Comparison of ENCODE assay signal across 15 cellular contexts in genomic region chr11:95245038-95245437, GRCh38. TPM values are rescaled to one million over a fixed set of nuclear protein-coding genes. Genes with fewer than 3 reads are reported as not detected.
DNase-seq lines count a peak whose midpoint lies in the region; ATAC-seq and TF ChIP-seq lines count a peak whose summit lies in the region.
"Had no signal": no experiment of that assay in that cellular context is flagged by ENCODE, and none has a peak within 500 bp of the region (broad histone marks: within the 10 kb centered on the region; RNA-seq: fewer than 3 reads in every experiment).

No MANE protein-coding gene starts in this region.

- ATAC-seq in memory B cell (ENCODE audit: low read depth), result no peak
- ATAC-seq: GM12878 had no signal

- H3K9ac ChIP-seq in mammary epithelial cell (ENCODE audit: insufficient read depth, low read length), result peak overlapping the region; percentile 53

- H2AFZ ChIP-seq in mammary epithelial cell (ENCODE audit: low read depth, low read length), result peak overlapping the region; percentile 61

- no TSS peak for BruUV-seq in mammary epithelial cell (replicated peaks; lab: Mats Ljungman, UMichigan)

- no peaks in the 10 kb centered on the region for H3K9me3 ChIP-seq in mammary epithelial cell (replicated peaks; ENCODE audit: insufficient read depth, low read length)

- no peaks in the 10 kb centered on the region for H3K9me3 Mint-ChIP-seq in memory B cell
- H3K9me3 Mint-ChIP-seq in chondrocyte (ENCODE audit: low read depth), result no peaks in the 10 kb centered on the region

- 0% methylated on average over 3 of the region's 3 CpGs for WGBS in mammary epithelial cell (ENCODE audit: low coverage, missing lambda C conversion rate)

- H3K4me2 ChIP-seq in mammary epithelial cell (ENCODE audit: insufficient read depth, low read depth, low read length), result peak overlapping the region; percentile 52

- H3K4me1 ChIP-seq in mammary epithelial cell (ENCODE audit: insufficient read depth, low read length), result peaks cover 13% of the 10 kb centered on the region

- H3K4me3 Mint-ChIP-seq in memory B cell (no peak overlapping the region), chondrocyte (ENCODE audit: unreplicated experiment) (no peak overlapping the region)

- no peaks in the 10 kb centered on the region for H3K27me3 Mint-ChIP-seq in memory B cell
- H3K27me3 Mint-ChIP-seq in chondrocyte (ENCODE audit: low read depth), result no peaks in the 10 kb centered on the region

- H3K27ac ChIP-seq in mammary epithelial cell (ENCODE audit: insufficient read depth, low read depth, low read length), result peak overlapping the region; percentile 83

- no peaks in the 10 kb centered on the region for H3K79me2 ChIP-seq in mammary epithelial cell (ENCODE audit: insufficient read depth, low read length)

- no peak overlapping the region for H3K4me3 ChIP-seq in mammary epithelial cell (replicated peaks in 1 of 3; ENCODE audit: insufficient read depth in 1 of 3, low read depth in 2 of 3, low read length in 3 of 3)
- H3K4me3 ChIP-seq: GM12878 had no signal

- CTCF ChIA-PET in mammary epithelial cell (lab: Charles Lee; ENCODE audit: low non-redundant PET), result interaction anchor here (0.6 kb wide), 2 partner anchors 14 to 80 kb away, joined by 3 to 4 read pairs; no protein-coding TSS in a partner anchor

- TF ChIP-seq CTCF in mammary epithelial cell (conservative IDR thresholded peaks at IDR 0.05 in 1 of 2, IDR thresholded peaks at IDR 0.05 in 1 of 2; ENCODE audit: extremely low read depth in 1 of 2, insufficient read depth in 1 of 2, low read depth in 1 of 2, low read length in 2 of 2) (no peak), chondrocyte (IDR thresholded peaks at IDR 0.05) (no peak)

- no peaks in the 10 kb centered on the region for H3K36me3 ChIP-seq in mammary epithelial cell (ENCODE audit: insufficient read depth, low read length)

- in situ Hi-C loops in Caki2 (cut with HindIII; ENCODE audit: low pct_unique_long_range_greater_than_20kb, low sequenced_read_pairs), result no loop called here
- in situ Hi-C loops in mammary epithelial cell (cut with MboI; ENCODE audit: low sequenced_read_pairs in 2 of 2), result no loop called here

- dilution Hi-C loops in mammary epithelial cell (cut with HindIII; ENCODE audit: low sequenced_read_pairs), result no loop called here

- H3K36me3 Mint-ChIP-seq in memory B cell (no peaks in the 10 kb centered on the region), chondrocyte (ENCODE audit: low read depth) (no peaks in the 10 kb centered on the region)

- intact Hi-C loops in mammary epithelial cell (cut with micrococcal nuclease), result loop anchor here (5.0 kb wide), 1 partner anchor 207 kb away; no protein-coding TSS in a partner anchor

- peaks cover 38% of the 10 kb centered on the region for H3K4me1 Mint-ChIP-seq in memory B cell
- H3K4me1 Mint-ChIP-seq in chondrocyte (ENCODE audit: low read depth), result peaks cover 45% of the 10 kb centered on the region

- H3K27ac Mint-ChIP-seq in memory B cell, result peak overlapping the region; percentile 2
- no peak overlapping the region for H3K27ac Mint-ChIP-seq in chondrocyte (ENCODE audit: unreplicated experiment)

- no peaks in the 10 kb centered on the region for H4K20me1 ChIP-seq in mammary epithelial cell (ENCODE audit: insufficient read depth, low read length)

- H3K27me3 ChIP-seq in mammary epithelial cell (ENCODE audit: insufficient read depth, low read length), result no peaks in the 10 kb centered on the region

- peak; percentile 11 for DNase-seq in Caki2 (ENCODE audit: low read depth)
- DNase-seq in HT1080 (ENCODE audit: low read depth), result peak; percentile 59
- peak; percentile 98 for DNase-seq in mammary epithelial cell
- no peak for DNase-seq in memory B cell (ENCODE audit: low spot score in 2 of 2)
- DNase-seq in COLO829 (ENCODE audit: low spot score), result no peak
- DNase-seq in NCI-H2081 treated with DMSO at 0.1 percent for 48 hours (lab: John Stamatoyannopoulos, UW), result no peak
- no peak for DNase-seq in chondrocyte (ENCODE audit: low spot score)
- DNase-seq in effector CD4-positive, alpha-beta T cell, result no peak
- DNase-seq: Calu3; hypothalamus; NCI-H1694; OCI-M1; stimulated activated CD4-positive, alpha-beta T cell treated with anti-CD3 and anti-CD28 coated beads, Interleukin-12 subunit alpha, Interleukin-12 subunit beta, amount 100 ng/mL, for 4 hours; stimulated activated naive CD4-positive, alpha-beta T cell treated with Interleukin-2 at 50 U/mL for 16 hours had no signal

RNA-seq across cellular contexts. Expression of gene SESN3, which starts 14.0 kb away (rescaled TPM):
- total RNA-seq in Caki2 (2014; rRNA removed; shearing (Covaris generic); ENCODE audit: low replicate concordance), result 0.67 and 2.1 TPM in 2 replicates
- total RNA-seq in HT1080 (2014; rRNA removed; shearing (Covaris generic)), result 0.94 and 1.5 TPM in 2 replicates
- polyA plus RNA-seq in HT1080 (2015; cell fraction: cytosol; rRNA removed), result 3.2 and 4.6 TPM in 2 replicates
- polyA plus RNA-seq in HT1080 (2015; cell fraction: nucleus; rRNA removed), result 3.4 and 3.7 TPM in 2 replicates
- total RNA-seq in mammary epithelial cell (100 to 1,000 TPM in 1 of 2 donors, 10 to 100 TPM in 1; 36.5 to 184 TPM), chondrocyte (104 to 238 TPM (median 104 TPM) in 3 replicates)
- 9.8 TPM for polyA plus RNA-seq in mammary epithelial cell
- 43.3 TPM for polyA minus RNA-seq in mammary epithelial cell

Comparison
In these comparisons a context has a peak if more than half of its experiments do, and no peak if none do; other contexts are left out.
1. DNase-seq: peak in Caki2 (single experiment), HT1080 (single experiment) and mammary epithelial cell (single experiment); none in memory B cell (0 of 2), COLO829 (single experiment), NCI-H2081 treated with DMSO at 0.1 percent for 48 hours (single experiment), chondrocyte (single experiment) and effector CD4-positive, alpha-beta T cell (single experiment).
2. RNA of gene SESN3, which starts 14.0 kb away (total RNA-seq): 36.5 to 184 TPM in mammary epithelial cell and 104 to 238 TPM in chondrocyte; 0.67 to 2.1 TPM in Caki2 and 0.94 to 1.5 TPM in HT1080; every median in the first group is over 10 times any median in the second.